In genomic region chr11:81007046-81007445, GRCh38 we compare ENCODE assay signal across 9 cellular contexts.
DNase-seq lines count a peak whose midpoint lies in the region; ATAC-seq and TF ChIP-seq lines count a peak whose summit lies in the region.
"Had no signal": no experiment of that assay in that cellular context is flagged by ENCODE, and none has a peak within 500 bp of the region (broad histone marks: within the 10 kb centered on the region; RNA-seq: fewer than 3 reads in every experiment).

No MANE protein-coding gene starts in this region.

- H3K36me3 Mint-ChIP-seq in neural crest cell (ENCODE audit: low read depth): no peaks in the 10 kb centered on the region

- H3K4me3 Mint-ChIP-seq in neural crest cell: no peak overlapping the region
- H3K4me3 Mint-ChIP-seq: effector memory CD8-positive, alpha-beta T cell had no signal

- ATAC-seq in body of pancreas: no peak
- ATAC-seq: effector memory CD8-positive, alpha-beta T cell had no signal

- H3K27ac Mint-ChIP-seq in neural crest cell (ENCODE audit: unreplicated experiment): no peak overlapping the region
- H3K27ac Mint-ChIP-seq: effector memory CD8-positive, alpha-beta T cell had no signal

- intact Hi-C loops in body of pancreas (cut with DNase I): no loop called here

- H3K27me3 ChIP-seq in body of pancreas: no peaks in the 10 kb centered on the region

- H3K4me3 ChIP-seq in body of pancreas: no peak overlapping the region

- TF ChIP-seq CTCF in GM13977 (IDR thresholded peaks at IDR 0.05; ENCODE audit: extremely low read depth, insufficient read depth, missing control alignments): peak; percentile 18
- TF ChIP-seq CTCF in neural crest cell (conservative IDR thresholded peaks at IDR 0.05): peak; percentile 55
- TF ChIP-seq CTCF in body of pancreas (IDR thresholded peaks at IDR 0.05): no peak

- no peaks in the 10 kb centered on the region for H3K4me1 Mint-ChIP-seq in neural crest cell

- in situ Hi-C loops in GM13977 (cut with MboI; ENCODE audit: low pct_unique_long_range_greater_than_20kb, low sequenced_read_pairs, unreplicated experiment): no loop called here
- in situ Hi-C loops in T47D (cut with HindIII; ENCODE audit: low pct_unique_long_range_greater_than_20kb, low sequenced_read_pairs): no loop called here

- no peak for TF ChIP-seq POLR2A in body of pancreas (IDR thresholded peaks at IDR 0.05)

- H3K36me3 ChIP-seq in body of pancreas (replicated peaks in 1 of 2; ENCODE audit: insufficient read depth in 1 of 2, low read depth in 2 of 2): no peaks in the 10 kb centered on the region

- H3K9me3 ChIP-seq in body of pancreas: no peaks in the 10 kb centered on the region

- peaks cover 4% of the 10 kb centered on the region for H3K9me3 Mint-ChIP-seq in neural crest cell

- WGBS in body of pancreas, 2 donors: 3 to 4% methylated on average over 2 of the region's 2 CpGs

- no peak overlapping the region for H3K27ac ChIP-seq in body of pancreas

- H3K4me1 ChIP-seq in body of pancreas: no peaks in the 10 kb centered on the region

- no peaks in the 10 kb centered on the region for H3K27me3 Mint-ChIP-seq in neural crest cell (ENCODE audit: low read depth)
- H3K27me3 Mint-ChIP-seq: effector memory CD8-positive, alpha-beta T cell had no signal

- DNase-seq in GM13977 (ENCODE audit: low spot score) (no peak), NCI-H1694 treated with DMSO at 0.1 percent for 48 hours (lab: John Stamatoyannopoulos, UW) (peak; percentile 25), T47D (ENCODE audit: low read depth in 1 of 2, low spot score in 1 of 2) (peak; percentile 10 to 22), neural crest cell (ENCODE audit: low read depth, low spot score) (no peak), mesenteric fat pad (ENCODE audit: low spot score) (no peak), body of pancreas (no peak)
- DNase-seq in stimulated activated naive CD4-positive, alpha-beta T cell (lab: John Stamatoyannopoulos, UW): no peak
- DNase-seq: activated effector memory CD4-positive, alpha-beta T cell treated with anti-CD3 and anti-CD28 coated beads, Interleukin-2, amount 50 U/mL, for 16 hours; effector memory CD8-positive, alpha-beta T cell had no signal

Comparison
In these comparisons a context has a peak if more than half of its experiments do, and no peak if none do; other contexts are left out.
1. DNase-seq: peak in NCI-H1694 treated with DMSO at 0.1 percent for 48 hours (single experiment) and T47D (2 of 2); none in GM13977 (single experiment), neural crest cell (single experiment), mesenteric fat pad (single experiment), body of pancreas (0 of 4) and stimulated activated naive CD4-positive, alpha-beta T cell (0 of 6).
2. CTCF ChIP-seq: peak in GM13977 (single experiment) and neural crest cell (single experiment); none in body of pancreas (0 of 7).